2 cellular contexts compared by ENCODE assay signal in the genomic region with DNA sequence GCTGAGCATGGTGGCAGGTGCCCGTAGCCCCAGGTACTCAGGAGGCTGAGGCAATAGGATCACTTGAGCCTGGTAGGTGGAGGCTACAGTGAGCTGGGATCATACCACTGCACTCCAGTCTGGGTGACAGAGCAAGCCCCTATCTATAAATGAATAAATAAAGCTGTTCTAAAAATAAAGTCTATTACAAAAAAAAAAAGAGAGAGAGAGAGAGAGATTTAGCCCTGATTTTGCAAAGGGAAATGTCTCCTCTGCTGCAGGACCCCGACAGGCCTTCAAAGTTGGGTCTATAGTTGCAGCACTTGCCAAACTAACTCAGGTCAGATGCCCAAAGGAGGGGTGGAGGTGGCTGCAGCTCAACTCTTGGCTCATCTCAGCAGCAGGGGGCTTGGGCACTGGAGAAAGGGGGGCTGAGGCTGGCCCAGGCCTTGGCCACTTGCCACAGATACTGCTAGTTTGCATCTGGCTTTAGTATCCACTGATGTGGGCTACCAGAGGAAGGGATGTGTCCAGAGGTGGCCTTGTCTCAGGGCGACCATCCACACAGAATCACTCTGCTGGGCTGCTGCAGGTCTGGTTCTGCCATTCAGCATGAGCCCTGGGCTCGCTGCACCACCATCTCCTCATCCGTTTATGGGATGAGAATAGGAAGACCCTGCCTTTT.
TF ChIP-seq lines count a peak whose summit lies in the region.

No MANE protein-coding gene starts in this region.

TF ChIP-seq in IMR-90, 13 proteins besides CTCF, POLR2A, EP300 and RAD21:
- TF ChIP-seq MAFK (IDR thresholded peaks at IDR 0.05; ENCODE audit: low read depth, low read length) (no peak), MAZ (IDR thresholded peaks at IDR 0.05; ENCODE audit: borderline replicate concordance, low read depth, low read length) (no peak), CHD1 (IDR thresholded peaks at IDR 0.05; ENCODE audit: low read depth, low read length) (no peak), BHLHE40 (IDR thresholded peaks at IDR 0.05; ENCODE audit: low read depth, low read length) (no peak), NFE2L2 (IDR thresholded peaks at IDR 0.05; ENCODE audit: low read depth, low read length) (no peak), MXI1 (IDR thresholded peaks at IDR 0.05; ENCODE audit: borderline replicate concordance, low read depth, low read length) (no peak), CEBPB (IDR thresholded peaks at IDR 0.05; ENCODE audit: low read depth, low read length) (no peak), FOS (IDR thresholded peaks at IDR 0.05; ENCODE audit: low read depth, low read length) (no peak), SMC3 (IDR thresholded peaks at IDR 0.05; ENCODE audit: low read depth, low read length) (no peak), RFX5 (IDR thresholded peaks at IDR 0.05; ENCODE audit: low read depth, low read length) (no peak), RCOR1 (IDR thresholded peaks at IDR 0.05; ENCODE audit: insufficient replicate concordance, low read length) (no peak)
- TF ChIP-seq, protein P1, sequence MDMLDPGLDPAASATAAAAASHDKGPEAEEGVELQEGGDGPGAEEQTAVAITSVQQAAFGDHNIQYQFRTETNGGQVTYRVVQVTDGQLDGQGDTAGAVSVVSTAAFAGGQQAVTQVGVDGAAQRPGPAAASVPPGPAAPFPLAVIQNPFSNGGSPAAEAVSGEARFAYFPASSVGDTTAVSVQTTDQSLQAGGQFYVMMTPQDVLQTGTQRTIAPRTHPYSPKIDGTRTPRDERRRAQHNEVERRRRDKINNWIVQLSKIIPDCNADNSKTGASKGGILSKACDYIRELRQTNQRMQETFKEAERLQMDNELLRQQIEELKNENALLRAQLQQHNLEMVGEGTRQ (IDR thresholded peaks at IDR 0.05; ENCODE audit: low read depth, low read length): no peak
- TF ChIP-seq, protein P2, sequence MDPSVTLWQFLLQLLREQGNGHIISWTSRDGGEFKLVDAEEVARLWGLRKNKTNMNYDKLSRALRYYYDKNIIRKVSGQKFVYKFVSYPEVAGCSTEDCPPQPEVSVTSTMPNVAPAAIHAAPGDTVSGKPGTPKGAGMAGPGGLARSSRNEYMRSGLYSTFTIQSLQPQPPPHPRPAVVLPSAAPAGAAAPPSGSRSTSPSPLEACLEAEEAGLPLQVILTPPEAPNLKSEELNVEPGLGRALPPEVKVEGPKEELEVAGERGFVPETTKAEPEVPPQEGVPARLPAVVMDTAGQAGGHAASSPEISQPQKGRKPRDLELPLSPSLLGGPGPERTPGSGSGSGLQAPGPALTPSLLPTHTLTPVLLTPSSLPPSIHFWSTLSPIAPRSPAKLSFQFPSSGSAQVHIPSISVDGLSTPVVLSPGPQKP (IDR thresholded peaks at IDR 0.05; ENCODE audit: borderline replicate concordance, low read depth, low read length): no peak

TF ChIP-seq in K562, 482 proteins besides CTCF, POLR2A, EP300 and RAD21:
- TF ChIP-seq ZNF436 (CRISPR knock-in tag; IDR thresholded peaks at IDR 0.05) (no peak), BRF1 (IDR thresholded peaks at IDR 0.05; ENCODE audit: borderline replicate concordance, extremely low read depth, insufficient read length) (no peak), CBFA2T3 (IDR thresholded peaks at IDR 0.05) (no peak), WHSC1 (IDR thresholded peaks at IDR 0.05; ENCODE audit: low read length) (no peak), TAF15 (IDR thresholded peaks at IDR 0.05; ENCODE audit: low read depth, low read length) (no peak), TCF7L2 (IDR thresholded peaks at IDR 0.05; ENCODE audit: low read depth, low read length) (no peak), ZNF24 (IDR thresholded peaks at IDR 0.05) (no peak), HCFC1 (IDR thresholded peaks at IDR 0.05; ENCODE audit: low read depth, low read length) (no peak), CBFA2T2 (conservative IDR thresholded peaks at IDR 0.05) (no peak), FOXJ2 (tag; IDR thresholded peaks at IDR 0.05) (no peak)
- TF ChIP-seq, protein P3, sequence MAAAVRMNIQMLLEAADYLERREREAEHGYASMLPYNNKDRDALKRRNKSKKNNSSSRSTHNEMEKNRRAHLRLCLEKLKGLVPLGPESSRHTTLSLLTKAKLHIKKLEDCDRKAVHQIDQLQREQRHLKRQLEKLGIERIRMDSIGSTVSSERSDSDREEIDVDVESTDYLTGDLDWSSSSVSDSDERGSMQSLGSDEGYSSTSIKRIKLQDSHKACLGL (CRISPR knock-in tag; IDR thresholded peaks at IDR 0.05; ENCODE audit: borderline replicate concordance, poor library complexity, severe bottlenecking): no peak
- TF ChIP-seq, protein P4, sequence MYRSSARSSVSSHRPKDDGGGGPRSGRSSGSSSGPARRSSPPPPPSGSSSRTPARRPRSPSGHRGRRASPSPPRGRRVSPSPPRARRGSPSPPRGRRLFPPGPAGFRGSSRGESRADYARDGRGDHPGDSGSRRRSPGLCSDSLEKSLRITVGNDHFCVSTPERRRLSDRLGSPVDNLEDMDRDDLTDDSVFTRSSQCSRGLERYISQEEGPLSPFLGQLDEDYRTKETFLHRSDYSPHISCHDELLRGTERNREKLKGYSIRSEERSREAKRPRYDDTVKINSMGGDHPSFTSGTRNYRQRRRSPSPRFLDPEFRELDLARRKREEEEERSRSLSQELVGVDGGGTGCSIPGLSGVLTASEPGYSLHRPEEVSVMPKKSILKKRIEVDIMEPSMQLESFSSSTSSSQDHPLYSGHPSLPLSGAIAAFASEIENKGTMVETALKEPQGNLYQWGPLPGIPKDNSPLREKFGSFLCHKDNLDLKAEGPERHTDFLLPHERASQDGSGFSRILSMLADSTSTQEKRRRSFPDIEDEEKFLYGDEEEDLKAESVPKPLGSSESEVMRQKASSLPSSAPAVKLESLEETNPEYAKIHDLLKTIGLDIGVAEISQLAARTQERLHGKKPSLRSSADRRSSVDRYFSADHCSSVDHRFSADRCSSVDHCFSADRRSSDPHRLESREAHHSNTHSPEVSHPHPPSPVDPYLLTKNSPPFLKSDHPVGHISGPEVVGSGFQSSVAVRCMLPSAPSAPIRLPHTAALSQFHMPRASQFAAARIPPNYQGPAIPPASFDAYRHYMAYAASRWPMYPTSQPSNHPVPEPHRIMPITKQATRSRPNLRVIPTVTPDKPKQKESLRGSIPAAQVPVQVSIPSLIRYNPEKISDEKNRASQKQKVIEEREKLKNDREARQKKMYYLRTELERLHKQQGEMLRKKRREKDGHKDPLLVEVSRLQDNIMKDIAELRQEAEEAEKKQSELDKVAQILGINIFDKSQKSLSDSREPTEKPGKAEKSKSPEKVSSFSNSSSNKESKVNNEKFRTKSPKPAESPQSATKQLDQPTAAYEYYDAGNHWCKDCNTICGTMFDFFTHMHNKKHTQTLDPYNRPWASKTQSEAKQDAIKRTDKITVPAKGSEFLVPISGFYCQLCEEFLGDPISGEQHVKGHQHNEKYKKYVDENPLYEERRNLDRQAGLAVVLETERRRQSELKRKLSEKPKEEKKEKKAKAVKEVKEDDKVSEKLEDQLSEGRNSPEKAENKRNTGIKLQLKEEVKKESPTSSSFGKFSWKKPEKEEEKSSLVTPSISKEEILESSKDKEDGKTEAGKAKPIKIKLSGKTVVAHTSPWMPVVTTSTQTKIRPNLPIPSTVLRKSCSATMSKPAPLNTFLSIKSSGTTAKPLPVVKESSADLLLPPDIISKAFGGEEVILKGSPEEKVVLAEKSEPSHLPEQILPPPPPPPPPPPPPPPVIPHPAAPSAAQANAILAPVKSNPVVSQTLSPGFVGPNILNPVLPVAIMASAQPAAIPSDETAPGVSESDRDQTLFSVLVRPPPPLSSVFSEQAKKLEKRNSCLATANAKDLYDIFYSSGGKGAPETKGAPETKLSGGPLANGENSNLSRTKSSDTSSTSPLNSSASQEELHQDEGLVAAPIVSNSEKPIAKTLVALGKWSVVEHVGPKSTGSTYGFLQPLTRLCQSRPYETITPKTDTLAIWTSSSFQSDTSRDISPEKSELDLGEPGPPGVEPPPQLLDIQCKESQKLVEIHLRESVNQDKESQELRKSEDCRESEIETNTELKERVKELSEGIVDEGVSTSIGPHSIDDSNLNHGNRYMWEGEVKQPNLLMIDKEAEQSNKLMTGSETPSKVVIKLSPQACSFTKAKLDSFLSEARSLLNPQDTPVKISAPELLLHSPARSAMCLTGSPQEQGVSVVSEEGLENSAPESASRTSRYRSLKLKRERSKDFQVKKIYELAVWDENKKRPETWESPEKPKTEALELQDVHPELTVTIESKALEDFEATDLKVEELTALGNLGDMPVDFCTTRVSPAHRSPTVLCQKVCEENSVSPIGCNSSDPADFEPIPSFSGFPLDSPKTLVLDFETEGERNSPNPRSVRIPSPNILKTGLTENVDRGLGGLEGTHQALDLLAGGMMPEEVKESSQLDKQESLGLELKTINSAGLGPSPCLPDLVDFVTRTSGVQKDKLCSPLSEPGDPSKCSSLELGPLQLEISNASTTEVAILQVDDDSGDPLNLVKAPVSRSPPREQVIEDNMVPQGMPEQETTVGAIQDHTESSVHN (IDR thresholded peaks at IDR 0.05; ENCODE audit: borderline replicate concordance in 1 of 2, low read depth in 1 of 2): no peak
- TF ChIP-seq, protein P5, sequence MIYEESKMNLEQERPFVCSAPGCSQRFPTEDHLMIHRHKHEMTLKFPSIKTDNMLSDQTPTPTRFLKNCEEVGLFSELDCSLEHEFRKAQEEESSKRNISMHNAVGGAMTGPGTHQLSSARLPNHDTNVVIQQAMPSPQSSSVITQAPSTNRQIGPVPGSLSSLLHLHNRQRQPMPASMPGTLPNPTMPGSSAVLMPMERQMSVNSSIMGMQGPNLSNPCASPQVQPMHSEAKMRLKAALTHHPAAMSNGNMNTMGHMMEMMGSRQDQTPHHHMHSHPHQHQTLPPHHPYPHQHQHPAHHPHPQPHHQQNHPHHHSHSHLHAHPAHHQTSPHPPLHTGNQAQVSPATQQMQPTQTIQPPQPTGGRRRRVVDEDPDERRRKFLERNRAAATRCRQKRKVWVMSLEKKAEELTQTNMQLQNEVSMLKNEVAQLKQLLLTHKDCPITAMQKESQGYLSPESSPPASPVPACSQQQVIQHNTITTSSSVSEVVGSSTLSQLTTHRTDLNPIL (CRISPR knock-in tag; IDR thresholded peaks at IDR 0.05): no peak
- TF ChIP-seq, protein P6, sequence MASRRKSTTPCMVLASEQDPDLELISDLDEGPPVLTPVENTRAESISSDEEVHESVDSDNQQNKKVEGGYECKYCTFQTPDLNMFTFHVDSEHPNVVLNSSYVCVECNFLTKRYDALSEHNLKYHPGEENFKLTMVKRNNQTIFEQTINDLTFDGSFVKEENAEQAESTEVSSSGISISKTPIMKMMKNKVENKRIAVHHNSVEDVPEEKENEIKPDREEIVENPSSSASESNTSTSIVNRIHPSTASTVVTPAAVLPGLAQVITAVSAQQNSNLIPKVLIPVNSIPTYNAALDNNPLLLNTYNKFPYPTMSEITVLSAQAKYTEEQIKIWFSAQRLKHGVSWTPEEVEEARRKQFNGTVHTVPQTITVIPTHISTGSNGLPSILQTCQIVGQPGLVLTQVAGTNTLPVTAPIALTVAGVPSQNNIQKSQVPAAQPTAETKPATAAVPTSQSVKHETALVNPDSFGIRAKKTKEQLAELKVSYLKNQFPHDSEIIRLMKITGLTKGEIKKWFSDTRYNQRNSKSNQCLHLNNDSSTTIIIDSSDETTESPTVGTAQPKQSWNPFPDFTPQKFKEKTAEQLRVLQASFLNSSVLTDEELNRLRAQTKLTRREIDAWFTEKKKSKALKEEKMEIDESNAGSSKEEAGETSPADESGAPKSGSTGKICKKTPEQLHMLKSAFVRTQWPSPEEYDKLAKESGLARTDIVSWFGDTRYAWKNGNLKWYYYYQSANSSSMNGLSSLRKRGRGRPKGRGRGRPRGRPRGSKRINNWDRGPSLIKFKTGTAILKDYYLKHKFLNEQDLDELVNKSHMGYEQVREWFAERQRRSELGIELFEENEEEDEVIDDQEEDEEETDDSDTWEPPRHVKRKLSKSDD (conservative IDR thresholded peaks at IDR 0.05; ENCODE audit: low read length): no peak
- TF ChIP-seq, protein P7, sequence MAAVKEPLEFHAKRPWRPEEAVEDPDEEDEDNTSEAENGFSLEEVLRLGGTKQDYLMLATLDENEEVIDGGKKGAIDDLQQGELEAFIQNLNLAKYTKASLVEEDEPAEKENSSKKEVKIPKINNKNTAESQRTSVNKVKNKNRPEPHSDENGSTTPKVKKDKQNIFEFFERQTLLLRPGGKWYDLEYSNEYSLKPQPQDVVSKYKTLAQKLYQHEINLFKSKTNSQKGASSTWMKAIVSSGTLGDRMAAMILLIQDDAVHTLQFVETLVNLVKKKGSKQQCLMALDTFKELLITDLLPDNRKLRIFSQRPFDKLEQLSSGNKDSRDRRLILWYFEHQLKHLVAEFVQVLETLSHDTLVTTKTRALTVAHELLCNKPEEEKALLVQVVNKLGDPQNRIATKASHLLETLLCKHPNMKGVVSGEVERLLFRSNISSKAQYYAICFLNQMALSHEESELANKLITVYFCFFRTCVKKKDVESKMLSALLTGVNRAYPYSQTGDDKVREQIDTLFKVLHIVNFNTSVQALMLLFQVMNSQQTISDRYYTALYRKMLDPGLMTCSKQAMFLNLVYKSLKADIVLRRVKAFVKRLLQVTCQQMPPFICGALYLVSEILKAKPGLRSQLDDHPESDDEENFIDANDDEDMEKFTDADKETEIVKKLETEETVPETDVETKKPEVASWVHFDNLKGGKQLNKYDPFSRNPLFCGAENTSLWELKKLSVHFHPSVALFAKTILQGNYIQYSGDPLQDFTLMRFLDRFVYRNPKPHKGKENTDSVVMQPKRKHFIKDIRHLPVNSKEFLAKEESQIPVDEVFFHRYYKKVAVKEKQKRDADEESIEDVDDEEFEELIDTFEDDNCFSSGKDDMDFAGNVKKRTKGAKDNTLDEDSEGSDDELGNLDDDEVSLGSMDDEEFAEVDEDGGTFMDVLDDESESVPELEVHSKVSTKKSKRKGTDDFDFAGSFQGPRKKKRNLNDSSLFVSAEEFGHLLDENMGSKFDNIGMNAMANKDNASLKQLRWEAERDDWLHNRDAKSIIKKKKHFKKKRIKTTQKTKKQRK (IDR thresholded peaks at IDR 0.05; ENCODE audit: borderline replicate concordance, low read depth, low read length): no peak
TF ChIP-seq in K562: peak in this region for 0.
